ENCODE assay signal across 8 cellular contexts in genomic region chr5:167049043-167049663, GRCh38.
DNase-seq lines count a peak whose midpoint lies in the region; ATAC-seq and TF ChIP-seq lines count a peak whose summit lies in the region.

No MANE protein-coding gene starts in this region.

- H3K4me1 ChIP-seq in PC-3 (ENCODE audit: insufficient read depth, low read length) (no peaks in the 10 kb centered on the region), ovary (ENCODE audit: insufficient read depth) (no peaks in the 10 kb centered on the region), suprapubic skin (peaks cover 5% of the 10 kb centered on the region)

- H2AFZ ChIP-seq in PC-3 (ENCODE audit: low read length), result no peak overlapping the region

- DNase-seq in AG09309 (ENCODE audit: low read depth) (no peak), PC-3 (peak; percentile 46), epithelial cell of prostate (ENCODE audit: low read depth, low spot score) (peak; percentile 16), ovary (peak in 1 of 5 donors; percentile 37), suprapubic skin (ENCODE audit: low spot score in 2 of 2) (no peak)
- DNase-seq in central memory CD4-positive, alpha-beta T cell, result no peak

- no peaks in the 10 kb centered on the region for H3K27me3 ChIP-seq in PC-3 (ENCODE audit: low read length)
- H3K27me3 ChIP-seq in ovary, result no peaks in the 10 kb centered on the region
- no peaks in the 10 kb centered on the region for H3K27me3 ChIP-seq in suprapubic skin

- BruUV-seq in PC-3 (replicated peaks; lab: Mats Ljungman, UMichigan), result no TSS peak

- H3K4me3 ChIP-seq in AG09309 (ENCODE audit: control insufficient read depth, low read depth, low read length), result no peak overlapping the region
- no peak overlapping the region for H3K4me3 ChIP-seq in PC-3 (ENCODE audit: low read length)
- no peak overlapping the region for H3K4me3 ChIP-seq in ovary
- H3K4me3 ChIP-seq in suprapubic skin, result no peak overlapping the region

- CTCF ChIA-PET in PC-3 (lab: Charles Lee), result no interaction called here

- H3K27ac ChIP-seq in PC-3 (ENCODE audit: low read length), result no peak overlapping the region
- no peak overlapping the region for H3K27ac ChIP-seq in epithelial cell of prostate
- H3K27ac ChIP-seq in ovary, result no peak overlapping the region
- no peak overlapping the region for H3K27ac ChIP-seq in suprapubic skin

- 29 to 36% (median 31%) methylated on average over 7 of the region's 7 CpGs for WGBS in ovary, 3 donors
- 21% methylated on average over 7 of the region's 7 CpGs for WGBS in suprapubic skin

- intact Hi-C loops in PC-3 (cut with micrococcal nuclease), result no loop called here
- intact Hi-C loops in ovary (cut with DNase I), result no loop called here

- TF ChIP-seq EP300 in ovary (IDR thresholded peaks at IDR 0.05) (no peak), suprapubic skin (IDR thresholded peaks at IDR 0.05) (no peak)

- TF ChIP-seq CTCF in AG09309 (IDR thresholded peaks at IDR 0.05; ENCODE audit: control insufficient read depth, insufficient read depth, low read depth, low read length, missing control alignments) (peak; percentile 15), PC-3 (conservative IDR thresholded peaks at IDR 0.05; ENCODE audit: low read depth, low read length) (peak; percentile 52), ovary (IDR thresholded peaks at IDR 0.05) (peak in 2 of 3 donors; percentile 21 to 38), suprapubic skin (IDR thresholded peaks at IDR 0.05) (peak in 1 of 2 donors; percentile 25)

- H3F3A ChIP-seq in PC-3 (ENCODE audit: low read length, unreplicated experiment), result no peaks in the 10 kb centered on the region

- no peaks in the 10 kb centered on the region for H3K36me3 ChIP-seq in PC-3 (ENCODE audit: low read depth, low read length)
- H3K36me3 ChIP-seq in ovary, result no peaks in the 10 kb centered on the region
- no peaks in the 10 kb centered on the region for H3K36me3 ChIP-seq in suprapubic skin

- H4K20me1 ChIP-seq in PC-3 (ENCODE audit: low read length), result no peaks in the 10 kb centered on the region

- H3K79me2 ChIP-seq in PC-3 (ENCODE audit: low read length), result no peaks in the 10 kb centered on the region

- H3K4me2 ChIP-seq in PC-3 (ENCODE audit: low read length), result no peak overlapping the region

- TF ChIP-seq POLR2A in GM18505 (IDR thresholded peaks at IDR 0.05; ENCODE audit: borderline replicate concordance, extremely low read depth, insufficient read depth, insufficient read length) (no peak), ovary (IDR thresholded peaks at IDR 0.05) (no peak), suprapubic skin (IDR thresholded peaks at IDR 0.05) (no peak)

- H3K9me2 ChIP-seq in PC-3 (replicated peaks; ENCODE audit: low read length), result no peaks in the 10 kb centered on the region

- H3K9me3 ChIP-seq in PC-3 (ENCODE audit: low read length) (no peaks in the 10 kb centered on the region), ovary (no peaks in the 10 kb centered on the region), suprapubic skin (no peaks in the 10 kb centered on the region)

- POLR2A ChIA-PET in PC-3 (lab: Charles Lee; ENCODE audit: unreplicated experiment), result no interaction called here

- no peak overlapping the region for H3K9ac ChIP-seq in PC-3 (ENCODE audit: low read length)

- ATAC-seq in GM18505 (IDR thresholded peaks at IDR 0.05; ENCODE audit: unreplicated experiment) (peak; percentile 86), HG03442 (IDR thresholded peaks at IDR 0.05; ENCODE audit: unreplicated experiment) (peak; percentile 68), PC-3 (no peak)

Comparison
In these comparisons a context has a peak if more than half of its experiments do, and no peak if none do; other contexts are left out.
1. DNase-seq: peak in PC-3 (single experiment) and epithelial cell of prostate (single experiment); none in AG09309 (single experiment), central memory CD4-positive, alpha-beta T cell (single experiment) and suprapubic skin (0 of 2).